Comparison of ENCODE assay signal across 24 cellular contexts in the genomic region with DNA sequence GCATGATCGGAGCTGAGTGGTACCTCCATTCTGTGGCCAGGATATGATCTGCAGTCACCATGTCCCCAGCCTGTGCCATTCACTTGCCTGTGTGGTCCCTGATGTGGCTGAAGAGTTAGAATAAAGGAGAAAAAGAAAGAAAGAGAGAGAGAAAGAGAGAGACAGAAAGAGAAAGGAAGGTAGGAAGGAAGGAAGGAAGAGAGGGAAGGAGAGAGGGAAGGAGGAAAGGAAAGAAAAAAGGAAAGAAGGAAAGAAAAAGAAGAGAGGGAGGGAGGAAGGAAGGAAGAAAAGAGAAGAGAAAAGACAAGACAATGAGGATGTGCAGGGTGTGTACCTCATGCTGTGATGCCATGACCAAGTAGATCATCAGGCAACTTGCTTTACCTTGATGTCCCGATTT. TPM values are rescaled to one million over a fixed set of nuclear protein-coding genes. Genes with fewer than 3 reads are reported as not detected.
A peak's percentile ranks its signal among the peaks of the same experiment; 100 is the strongest.
DNase-seq lines count a peak whose midpoint lies in the region; ATAC-seq and TF ChIP-seq lines count a peak whose summit lies in the region.
"Had no signal": no experiment of that assay in that cellular context is flagged by ENCODE, and none has a peak within 500 bp of the region (broad histone marks: within the 10 kb centered on the region; RNA-seq: fewer than 3 reads in every experiment).

No MANE protein-coding gene starts in this region.

- no peaks in the 10 kb centered on the region for H3K9me3 ChIP-seq in uterus
- H3K9me3 ChIP-seq: A549; BLaER1 treated with 17β-estradiol and CSF1 and Interleukin-3, amounts not matched to agents 10 nM and 100 nM; Caco-2; SK-N-SH had no signal

- H3K27me3 Mint-ChIP-seq in activated CD8-positive, alpha-beta memory T cell treated with anti-CD3 and anti-CD28 coated beads, Interleukin-2, amount 10 ng/mL, durations not matched to agents 7 days and 5 days, result peaks cover 3% of the 10 kb centered on the region
- H3K27me3 Mint-ChIP-seq in activated T-helper 1 cell treated with anti-CD3 and anti-CD28 coated beads, Interleukin-12 subunit alpha, Interleukin-12 subunit beta, Interleukin-2, Interleukin-4 antibody, amounts not matched to agents 30 ng/mL and 10 ng/mL and 1 ng/mL, durations not matched to agents 14 hours and 24 hours and 36 hours (ENCODE audit: insufficient read depth), result peaks cover 7% of the 10 kb centered on the region
- no peaks in the 10 kb centered on the region for H3K27me3 Mint-ChIP-seq in immature natural killer cell (ENCODE audit: low read depth in 3 of 3)
- H3K27me3 Mint-ChIP-seq in stimulated activated memory B cell treated with anti-CD40 and anti-IgM and Interleukin-4, amounts not matched to agents 10 μg/mL and 1 μg/mL and 100 μg/mL, for 72 hours, result no peaks in the 10 kb centered on the region
- H3K27me3 Mint-ChIP-seq: CD4-positive, alpha-beta memory T cell had no signal

- no peak overlapping the region for H3K4me3 Mint-ChIP-seq in activated CD8-positive, alpha-beta memory T cell treated with anti-CD3 and anti-CD28 coated beads, Interleukin-2, amount 10 ng/mL, durations not matched to agents 7 days and 5 days
- H3K4me3 Mint-ChIP-seq in activated T-helper 1 cell treated with anti-CD3 and anti-CD28 coated beads, Interleukin-12 subunit alpha, Interleukin-12 subunit beta, Interleukin-2, Interleukin-4 antibody, amounts not matched to agents 30 ng/mL and 10 ng/mL and 1 ng/mL, durations not matched to agents 14 hours and 24 hours and 36 hours, result no peak overlapping the region
- peak overlapping the region in 1 of 5 donors; percentile 12 for H3K4me3 Mint-ChIP-seq in immature natural killer cell
- H3K4me3 Mint-ChIP-seq in stimulated activated memory B cell treated with anti-CD40 and anti-IgM and Interleukin-4, amounts not matched to agents 10 μg/mL and 1 μg/mL and 100 μg/mL, for 72 hours, result no peak overlapping the region
- H3K4me3 Mint-ChIP-seq: CD4-positive, alpha-beta memory T cell had no signal

- no peak for TF ChIP-seq POLR2A in uterus (IDR thresholded peaks at IDR 0.05)

- no peaks in the 10 kb centered on the region for H3K27me3 ChIP-seq in uterus
- H3K27me3 ChIP-seq: BLaER1 treated with 17β-estradiol and CSF1 and Interleukin-3, amounts not matched to agents 10 nM and 100 nM had no signal

- ATAC-seq in activated CD8-positive, alpha-beta memory T cell treated with anti-CD3 and anti-CD28 coated beads, Interleukin-2, amount 10 ng/mL, durations not matched to agents 7 days and 5 days, result no peak
- ATAC-seq in stimulated activated memory B cell treated with anti-CD40 and anti-IgM and Interleukin-4, amounts not matched to agents 10 μg/mL and 1 μg/mL and 100 μg/mL, for 72 hours, result no peak
- no peak for ATAC-seq in GM19452 (IDR thresholded peaks at IDR 0.05; ENCODE audit: unreplicated experiment)
- ATAC-seq: A549, GM12878, PC-3 had no signal

- no peak overlapping the region for H3K4me3 ChIP-seq in uterus
- H3K4me3 ChIP-seq: A549; BLaER1 treated with 17β-estradiol and CSF1 and Interleukin-3, amounts not matched to agents 10 nM and 100 nM; GM12878 had no signal

- no peak overlapping the region for H3K27ac ChIP-seq in uterus
- H3K27ac ChIP-seq: A549; BLaER1 treated with 17β-estradiol and CSF1 and Interleukin-3, amounts not matched to agents 10 nM and 100 nM; HL-60 had no signal

- H3K4me1 Mint-ChIP-seq in activated CD8-positive, alpha-beta memory T cell treated with anti-CD3 and anti-CD28 coated beads, Interleukin-2, amount 10 ng/mL, durations not matched to agents 7 days and 5 days, result peaks cover 75% of the 10 kb centered on the region
- H3K4me1 Mint-ChIP-seq in activated T-helper 1 cell treated with anti-CD3 and anti-CD28 coated beads, Interleukin-12 subunit alpha, Interleukin-12 subunit beta, Interleukin-2, Interleukin-4 antibody, amounts not matched to agents 30 ng/mL and 10 ng/mL and 1 ng/mL, durations not matched to agents 14 hours and 24 hours and 36 hours (ENCODE audit: low read depth), result peaks cover 66% of the 10 kb centered on the region
- peaks cover 58 to 67% of the 10 kb centered on the region in 2 donors for H3K4me1 Mint-ChIP-seq in immature natural killer cell
- H3K4me1 Mint-ChIP-seq in stimulated activated memory B cell treated with anti-CD40 and anti-IgM and Interleukin-4, amounts not matched to agents 10 μg/mL and 1 μg/mL and 100 μg/mL, for 72 hours, result peaks cover 36% of the 10 kb centered on the region

- H3K9me3 Mint-ChIP-seq in activated CD8-positive, alpha-beta memory T cell treated with anti-CD3 and anti-CD28 coated beads, Interleukin-2, amount 10 ng/mL, durations not matched to agents 7 days and 5 days (ENCODE audit: low read depth), result no peaks in the 10 kb centered on the region
- no peaks in the 10 kb centered on the region for H3K9me3 Mint-ChIP-seq in activated T-helper 1 cell treated with anti-CD3 and anti-CD28 coated beads, Interleukin-12 subunit alpha, Interleukin-12 subunit beta, Interleukin-2, Interleukin-4 antibody, amounts not matched to agents 30 ng/mL and 10 ng/mL and 1 ng/mL, durations not matched to agents 14 hours and 24 hours and 36 hours
- no peaks in the 10 kb centered on the region for H3K9me3 Mint-ChIP-seq in immature natural killer cell
- H3K9me3 Mint-ChIP-seq in stimulated activated memory B cell treated with anti-CD40 and anti-IgM and Interleukin-4, amounts not matched to agents 10 μg/mL and 1 μg/mL and 100 μg/mL, for 72 hours, result no peaks in the 10 kb centered on the region
- H3K9me3 Mint-ChIP-seq: CD4-positive, alpha-beta memory T cell had no signal

- no peak for TF ChIP-seq CTCF in uterus (IDR thresholded peaks at IDR 0.05)

- H3K4me1 ChIP-seq in uterus, result no peaks in the 10 kb centered on the region
- H3K4me1 ChIP-seq: A549, Caco-2 had no signal

- H3K36me3 Mint-ChIP-seq in activated CD8-positive, alpha-beta memory T cell treated with anti-CD3 and anti-CD28 coated beads, Interleukin-2, amount 10 ng/mL, durations not matched to agents 7 days and 5 days, result peaks cover 50% of the 10 kb centered on the region
- H3K36me3 Mint-ChIP-seq in activated T-helper 1 cell treated with anti-CD3 and anti-CD28 coated beads, Interleukin-12 subunit alpha, Interleukin-12 subunit beta, Interleukin-2, Interleukin-4 antibody, amounts not matched to agents 30 ng/mL and 10 ng/mL and 1 ng/mL, durations not matched to agents 14 hours and 24 hours and 36 hours (ENCODE audit: low read depth), result peaks cover 19% of the 10 kb centered on the region
- H3K36me3 Mint-ChIP-seq in immature natural killer cell, result peaks cover 0 to 23% (median 21%) of the 10 kb centered on the region in 3 donors
- H3K36me3 Mint-ChIP-seq in stimulated activated memory B cell treated with anti-CD40 and anti-IgM and Interleukin-4, amounts not matched to agents 10 μg/mL and 1 μg/mL and 100 μg/mL, for 72 hours, result peaks cover 7% of the 10 kb centered on the region

- no peak for DNase-seq in activated CD8-positive, alpha-beta memory T cell treated with anti-CD3 and anti-CD28 coated beads, Interleukin-2, amount 10 ng/mL, durations not matched to agents 7 days and 5 days
- DNase-seq in activated CD8-positive, alpha-beta memory T cell treated with anti-CD3 and anti-CD28 coated beads for 24 hours, result no peak
- DNase-seq in activated T-helper 1 cell treated with anti-CD3 and anti-CD28 coated beads, Interleukin-12 subunit alpha, Interleukin-12 subunit beta, Interleukin-2, Interleukin-4 antibody, amounts not matched to agents 30 ng/mL and 10 ng/mL and 1 ng/mL, durations not matched to agents 14 hours and 24 hours and 36 hours (ENCODE audit: low spot score), result no peak
- DNase-seq in immature natural killer cell (no peak), GOT3 (lab: John Stamatoyannopoulos, UW) (no peak), uterus (no peak)
- DNase-seq: AML-193; Caco-2; CD4-positive, alpha-beta memory T cell; GDM1; Kasumi-1; NCI-H1105; NCI-H1436 treated with DMSO at 0.1 percent for 48 hours; NCI-H1930; NCI-H524; NCI-H748 treated with DMSO at 0.1 percent for 48 hours; SK-N-SH had no signal

- H3K36me3 ChIP-seq in uterus, result no peaks in the 10 kb centered on the region

- intact Hi-C loops in activated T-helper 1 cell treated with anti-CD3 and anti-CD28 coated beads, Interleukin-12 subunit alpha, Interleukin-12 subunit beta, Interleukin-2, Interleukin-4 antibody, amounts not matched to agents 30 ng/mL and 10 ng/mL and 1 ng/mL, durations not matched to agents 14 hours and 24 hours and 36 hours (cut with micrococcal nuclease), result no loop called here
- intact Hi-C loops in uterus (cut with DNase I; ENCODE audit: low total_unique reads), result no loop called here

- peak overlapping the region; percentile 100 for H3K27ac Mint-ChIP-seq in activated CD8-positive, alpha-beta memory T cell treated with anti-CD3 and anti-CD28 coated beads, Interleukin-2, amount 10 ng/mL, durations not matched to agents 7 days and 5 days
- peak overlapping the region; percentile 11 for H3K27ac Mint-ChIP-seq in activated T-helper 1 cell treated with anti-CD3 and anti-CD28 coated beads, Interleukin-12 subunit alpha, Interleukin-12 subunit beta, Interleukin-2, Interleukin-4 antibody, amounts not matched to agents 30 ng/mL and 10 ng/mL and 1 ng/mL, durations not matched to agents 14 hours and 24 hours and 36 hours
- peak overlapping the region in 5 of 6 donors; percentile 7 to 96 (median 64) for H3K27ac Mint-ChIP-seq in immature natural killer cell
- H3K27ac Mint-ChIP-seq in stimulated activated memory B cell treated with anti-CD40 and anti-IgM and Interleukin-4, amounts not matched to agents 10 μg/mL and 1 μg/mL and 100 μg/mL, for 72 hours, result peak overlapping the region; percentile 67

- CTCF ChIA-PET in activated CD8-positive, alpha-beta memory T cell treated with anti-CD3 and anti-CD28 coated beads, Interleukin-2, amount 10 ng/mL, durations not matched to agents 7 days and 5 days (lab: Charles Lee), result interaction anchor here (1.0 to 1.3 kb wide), 2 partner anchors 24 to 50 kb away, joined by 3 read pairs; no protein-coding TSS in a partner anchor

RNA-seq across cellular contexts. Expression of a gene that starts 22.1 kb away (rescaled TPM):
- total RNA-seq in activated CD8-positive, alpha-beta memory T cell treated with anti-CD3 and anti-CD28 coated beads, Interleukin-2, amount 10 ng/mL, durations not matched to agents 7 days and 5 days, result 10 to 100 TPM; 10.8 to 19.2 TPM
- 3.9 and 4.6 TPM in 2 replicates for total RNA-seq in activated T-helper 1 cell treated with anti-CD3 and anti-CD28 coated beads, Interleukin-12 subunit alpha, Interleukin-12 subunit beta, Interleukin-2, Interleukin-4 antibody, amounts not matched to agents 30 ng/mL and 10 ng/mL and 1 ng/mL, durations not matched to agents 14 hours and 24 hours and 36 hours
- 1 to 10 TPM; 4.0 to 8.5 (median 4.2) TPM for polyA plus RNA-seq in immature natural killer cell
- total RNA-seq in uterus, result 10 to 100 TPM in 1 of 4 donors, 1 to 10 TPM in 2, not detected in 1; 5.1 to 15.1 (median 9.1) TPM
- total RNA-seq: GM12878 had no signal

Comparison
In these comparisons a context has a peak if more than half of its experiments do, and no peak if none do; other contexts are left out.
1. H3K27ac Mint-ChIP-seq: peak in every context shown above with its lines; median percentile 100 in activated CD8-positive, alpha-beta memory T cell treated with anti-CD3 and anti-CD28 coated beads, Interleukin-2, amount 10 ng/mL, durations not matched to agents 7 days and 5 days; 67 in stimulated activated memory B cell treated with anti-CD40 and anti-IgM and Interleukin-4, amounts not matched to agents 10 μg/mL and 1 μg/mL and 100 μg/mL, for 72 hours; 64 in immature natural killer cell; 11 in activated T-helper 1 cell treated with anti-CD3 and anti-CD28 coated beads, Interleukin-12 subunit alpha, Interleukin-12 subunit beta, Interleukin-2, Interleukin-4 antibody, amounts not matched to agents 30 ng/mL and 10 ng/mL and 1 ng/mL, durations not matched to agents 14 hours and 24 hours and 36 hours.